Comparison of ENCODE assay signal across 2 cellular contexts in the genomic region with DNA sequence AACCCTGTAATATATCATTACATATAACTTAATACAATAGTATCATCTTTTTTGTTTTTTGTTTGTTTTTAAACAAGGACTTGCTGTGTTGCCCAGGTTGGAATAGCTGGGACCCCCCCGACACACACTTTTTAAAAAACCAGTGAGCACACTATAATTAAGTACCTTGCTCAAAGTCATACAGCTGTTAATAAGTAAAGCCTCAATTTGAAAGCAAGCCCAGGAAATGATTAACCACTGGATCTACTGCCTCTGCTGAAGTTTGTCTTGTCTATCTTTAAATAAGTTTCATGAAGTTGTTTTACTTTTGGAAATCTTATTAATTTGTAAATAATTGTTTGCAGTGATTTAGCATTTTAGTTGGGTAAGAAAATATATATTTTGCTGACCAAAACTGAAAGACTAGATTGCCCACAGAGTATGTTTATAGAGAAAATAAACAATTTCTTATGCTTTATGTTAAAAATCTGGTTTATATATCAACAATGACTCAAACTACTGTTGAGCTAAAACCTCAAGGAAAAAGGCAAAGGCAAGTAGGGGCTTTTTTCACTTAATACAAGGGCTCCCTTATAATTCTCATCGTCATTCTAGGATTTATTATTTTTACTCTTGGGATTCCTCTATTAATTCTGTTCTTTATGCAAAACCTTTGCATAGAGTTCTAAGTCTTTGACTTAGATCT.
TF ChIP-seq lines count a peak whose summit lies in the region.

No MANE protein-coding gene starts in this region.

TF ChIP-seq in SK-N-SH, 30 proteins besides CTCF, POLR2A, EP300 and RAD21 (continued from another document):
- TF ChIP-seq, protein P1, sequence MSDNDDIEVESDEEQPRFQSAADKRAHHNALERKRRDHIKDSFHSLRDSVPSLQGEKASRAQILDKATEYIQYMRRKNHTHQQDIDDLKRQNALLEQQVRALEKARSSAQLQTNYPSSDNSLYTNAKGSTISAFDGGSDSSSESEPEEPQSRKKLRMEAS (IDR thresholded peaks at IDR 0.05; ENCODE audit: low read depth), result no peak
- TF ChIP-seq FOSL2 (IDR thresholded peaks at IDR 0.05; ENCODE audit: borderline replicate concordance, low read depth) (no peak), POLR2AphosphoS5 (IDR thresholded peaks at IDR 0.05; ENCODE audit: low read depth, low read length) (no peak), RCOR1 (IDR thresholded peaks at IDR 0.05; ENCODE audit: low read length) (no peak), TAF1 (IDR thresholded peaks at IDR 0.05; ENCODE audit: borderline replicate concordance, low read depth, low read length) (no peak)
- TF ChIP-seq, protein P2, sequence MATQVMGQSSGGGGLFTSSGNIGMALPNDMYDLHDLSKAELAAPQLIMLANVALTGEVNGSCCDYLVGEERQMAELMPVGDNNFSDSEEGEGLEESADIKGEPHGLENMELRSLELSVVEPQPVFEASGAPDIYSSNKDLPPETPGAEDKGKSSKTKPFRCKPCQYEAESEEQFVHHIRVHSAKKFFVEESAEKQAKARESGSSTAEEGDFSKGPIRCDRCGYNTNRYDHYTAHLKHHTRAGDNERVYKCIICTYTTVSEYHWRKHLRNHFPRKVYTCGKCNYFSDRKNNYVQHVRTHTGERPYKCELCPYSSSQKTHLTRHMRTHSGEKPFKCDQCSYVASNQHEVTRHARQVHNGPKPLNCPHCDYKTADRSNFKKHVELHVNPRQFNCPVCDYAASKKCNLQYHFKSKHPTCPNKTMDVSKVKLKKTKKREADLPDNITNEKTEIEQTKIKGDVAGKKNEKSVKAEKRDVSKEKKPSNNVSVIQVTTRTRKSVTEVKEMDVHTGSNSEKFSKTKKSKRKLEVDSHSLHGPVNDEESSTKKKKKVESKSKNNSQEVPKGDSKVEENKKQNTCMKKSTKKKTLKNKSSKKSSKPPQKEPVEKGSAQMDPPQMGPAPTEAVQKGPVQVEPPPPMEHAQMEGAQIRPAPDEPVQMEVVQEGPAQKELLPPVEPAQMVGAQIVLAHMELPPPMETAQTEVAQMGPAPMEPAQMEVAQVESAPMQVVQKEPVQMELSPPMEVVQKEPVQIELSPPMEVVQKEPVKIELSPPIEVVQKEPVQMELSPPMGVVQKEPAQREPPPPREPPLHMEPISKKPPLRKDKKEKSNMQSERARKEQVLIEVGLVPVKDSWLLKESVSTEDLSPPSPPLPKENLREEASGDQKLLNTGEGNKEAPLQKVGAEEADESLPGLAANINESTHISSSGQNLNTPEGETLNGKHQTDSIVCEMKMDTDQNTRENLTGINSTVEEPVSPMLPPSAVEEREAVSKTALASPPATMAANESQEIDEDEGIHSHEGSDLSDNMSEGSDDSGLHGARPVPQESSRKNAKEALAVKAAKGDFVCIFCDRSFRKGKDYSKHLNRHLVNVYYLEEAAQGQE (IDR thresholded peaks at IDR 0.05; ENCODE audit: low read depth, low read length), result no peak

TF ChIP-seq in SK-N-SH treated with all-trans-retinoic acid at 6 μM for 48 hours, 23 proteins besides CTCF, POLR2A, EP300 and RAD21 (continued from another document):
- TF ChIP-seq, protein P3, sequence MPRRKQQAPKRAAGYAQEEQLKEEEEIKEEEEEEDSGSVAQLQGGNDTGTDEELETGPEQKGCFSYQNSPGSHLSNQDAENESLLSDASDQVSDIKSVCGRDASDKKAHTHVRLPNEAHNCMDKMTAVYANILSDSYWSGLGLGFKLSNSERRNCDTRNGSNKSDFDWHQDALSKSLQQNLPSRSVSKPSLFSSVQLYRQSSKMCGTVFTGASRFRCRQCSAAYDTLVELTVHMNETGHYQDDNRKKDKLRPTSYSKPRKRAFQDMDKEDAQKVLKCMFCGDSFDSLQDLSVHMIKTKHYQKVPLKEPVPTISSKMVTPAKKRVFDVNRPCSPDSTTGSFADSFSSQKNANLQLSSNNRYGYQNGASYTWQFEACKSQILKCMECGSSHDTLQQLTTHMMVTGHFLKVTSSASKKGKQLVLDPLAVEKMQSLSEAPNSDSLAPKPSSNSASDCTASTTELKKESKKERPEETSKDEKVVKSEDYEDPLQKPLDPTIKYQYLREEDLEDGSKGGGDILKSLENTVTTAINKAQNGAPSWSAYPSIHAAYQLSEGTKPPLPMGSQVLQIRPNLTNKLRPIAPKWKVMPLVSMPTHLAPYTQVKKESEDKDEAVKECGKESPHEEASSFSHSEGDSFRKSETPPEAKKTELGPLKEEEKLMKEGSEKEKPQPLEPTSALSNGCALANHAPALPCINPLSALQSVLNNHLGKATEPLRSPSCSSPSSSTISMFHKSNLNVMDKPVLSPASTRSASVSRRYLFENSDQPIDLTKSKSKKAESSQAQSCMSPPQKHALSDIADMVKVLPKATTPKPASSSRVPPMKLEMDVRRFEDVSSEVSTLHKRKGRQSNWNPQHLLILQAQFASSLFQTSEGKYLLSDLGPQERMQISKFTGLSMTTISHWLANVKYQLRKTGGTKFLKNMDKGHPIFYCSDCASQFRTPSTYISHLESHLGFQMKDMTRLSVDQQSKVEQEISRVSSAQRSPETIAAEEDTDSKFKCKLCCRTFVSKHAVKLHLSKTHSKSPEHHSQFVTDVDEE (CRISPR knock-in tag; IDR thresholded peaks at IDR 0.05), result no peak
- no peak for TF ChIP-seq ARNTL (CRISPR knock-in tag; IDR thresholded peaks at IDR 0.05; ENCODE audit: borderline replicate concordance, low read depth)
- no peak for TF ChIP-seq BACH2 (CRISPR knock-in tag; IDR thresholded peaks at IDR 0.05; ENCODE audit: borderline replicate concordance)
- no peak for TF ChIP-seq ZNF565 (CRISPR knock-in tag; conservative IDR thresholded peaks at IDR 0.05; ENCODE audit: low read depth)
- TF ChIP-seq ZNF8 (CRISPR knock-in tag; IDR thresholded peaks at IDR 0.05), result no peak
- no peak for TF ChIP-seq OSR1 (CRISPR knock-in tag; IDR thresholded peaks at IDR 0.05)
- no peak for TF ChIP-seq ZFP30 (CRISPR knock-in tag; IDR thresholded peaks at IDR 0.05)
- no peak for TF ChIP-seq RARB (CRISPR knock-in tag; IDR thresholded peaks at IDR 0.05)
- TF ChIP-seq TOX (CRISPR knock-in tag; IDR thresholded peaks at IDR 0.05; ENCODE audit: borderline replicate concordance), result no peak
- no peak for TF ChIP-seq TCF4 (CRISPR knock-in tag; IDR thresholded peaks at IDR 0.05; ENCODE audit: borderline replicate concordance)
- TF ChIP-seq ZC3H10 (CRISPR knock-in tag; IDR thresholded peaks at IDR 0.05), result no peak
- no peak for TF ChIP-seq CSDC2 (CRISPR knock-in tag; IDR thresholded peaks at IDR 0.05)
- no peak for TF ChIP-seq ISL1 (CRISPR knock-in tag; IDR thresholded peaks at IDR 0.05)
- TF ChIP-seq, protein P4, sequence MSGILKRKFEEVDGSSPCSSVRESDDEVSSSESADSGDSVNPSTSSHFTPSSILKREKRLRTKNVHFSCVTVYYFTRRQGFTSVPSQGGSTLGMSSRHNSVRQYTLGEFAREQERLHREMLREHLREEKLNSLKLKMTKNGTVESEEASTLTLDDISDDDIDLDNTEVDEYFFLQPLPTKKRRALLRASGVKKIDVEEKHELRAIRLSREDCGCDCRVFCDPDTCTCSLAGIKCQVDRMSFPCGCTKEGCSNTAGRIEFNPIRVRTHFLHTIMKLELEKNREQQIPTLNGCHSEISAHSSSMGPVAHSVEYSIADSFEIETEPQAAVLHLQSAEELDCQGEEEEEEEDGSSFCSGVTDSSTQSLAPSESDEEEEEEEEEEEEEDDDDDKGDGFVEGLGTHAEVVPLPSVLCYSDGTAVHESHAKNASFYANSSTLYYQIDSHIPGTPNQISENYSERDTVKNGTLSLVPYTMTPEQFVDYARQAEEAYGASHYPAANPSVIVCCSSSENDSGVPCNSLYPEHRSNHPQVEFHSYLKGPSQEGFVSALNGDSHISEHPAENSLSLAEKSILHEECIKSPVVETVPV (CRISPR knock-in tag; IDR thresholded peaks at IDR 0.05), result no peak
- TF ChIP-seq ESRRG (CRISPR knock-in tag; IDR thresholded peaks at IDR 0.05), result no peak
- TF ChIP-seq, protein P5, sequence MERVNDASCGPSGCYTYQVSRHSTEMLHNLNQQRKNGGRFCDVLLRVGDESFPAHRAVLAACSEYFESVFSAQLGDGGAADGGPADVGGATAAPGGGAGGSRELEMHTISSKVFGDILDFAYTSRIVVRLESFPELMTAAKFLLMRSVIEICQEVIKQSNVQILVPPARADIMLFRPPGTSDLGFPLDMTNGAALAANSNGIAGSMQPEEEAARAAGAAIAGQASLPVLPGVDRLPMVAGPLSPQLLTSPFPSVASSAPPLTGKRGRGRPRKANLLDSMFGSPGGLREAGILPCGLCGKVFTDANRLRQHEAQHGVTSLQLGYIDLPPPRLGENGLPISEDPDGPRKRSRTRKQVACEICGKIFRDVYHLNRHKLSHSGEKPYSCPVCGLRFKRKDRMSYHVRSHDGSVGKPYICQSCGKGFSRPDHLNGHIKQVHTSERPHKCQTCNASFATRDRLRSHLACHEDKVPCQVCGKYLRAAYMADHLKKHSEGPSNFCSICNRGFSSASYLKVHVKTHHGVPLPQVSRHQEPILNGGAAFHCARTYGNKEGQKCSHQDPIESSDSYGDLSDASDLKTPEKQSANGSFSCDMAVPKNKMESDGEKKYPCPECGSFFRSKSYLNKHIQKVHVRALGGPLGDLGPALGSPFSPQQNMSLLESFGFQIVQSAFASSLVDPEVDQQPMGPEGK (CRISPR knock-in tag; IDR thresholded peaks at IDR 0.05; ENCODE audit: borderline replicate concordance), result no peak
- no peak for TF ChIP-seq GLIS3 (CRISPR knock-in tag; IDR thresholded peaks at IDR 0.05)
- TF ChIP-seq, protein P6, sequence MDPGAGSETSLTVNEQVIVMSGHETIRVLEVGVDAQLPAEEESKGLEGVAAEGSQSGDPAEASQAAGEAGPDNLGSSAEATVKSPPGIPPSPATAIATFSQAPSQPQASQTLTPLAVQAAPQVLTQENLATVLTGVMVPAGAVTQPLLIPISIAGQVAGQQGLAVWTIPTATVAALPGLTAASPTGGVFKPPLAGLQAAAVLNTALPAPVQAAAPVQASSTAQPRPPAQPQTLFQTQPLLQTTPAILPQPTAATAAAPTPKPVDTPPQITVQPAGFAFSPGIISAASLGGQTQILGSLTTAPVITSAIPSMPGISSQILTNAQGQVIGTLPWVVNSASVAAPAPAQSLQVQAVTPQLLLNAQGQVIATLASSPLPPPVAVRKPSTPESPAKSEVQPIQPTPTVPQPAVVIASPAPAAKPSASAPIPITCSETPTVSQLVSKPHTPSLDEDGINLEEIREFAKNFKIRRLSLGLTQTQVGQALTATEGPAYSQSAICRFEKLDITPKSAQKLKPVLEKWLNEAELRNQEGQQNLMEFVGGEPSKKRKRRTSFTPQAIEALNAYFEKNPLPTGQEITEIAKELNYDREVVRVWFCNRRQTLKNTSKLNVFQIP (CRISPR knock-in tag; IDR thresholded peaks at IDR 0.05; ENCODE audit: borderline replicate concordance, low read depth), result no peak
